8 cellular contexts compared by ENCODE assay signal in genomic region chr20:36465109-36466080, GRCh38.
DNase-seq lines count a peak whose midpoint lies in the region; ATAC-seq and TF ChIP-seq lines count a peak whose summit lies in the region.

No MANE protein-coding gene starts in this region.

- peak overlapping the region; percentile 66 to 95 (median 90) for H3K27ac ChIP-seq in esophagus squamous epithelium

- peak in 1 of 4 donors; percentile 21 for TF ChIP-seq POLR2A in esophagus squamous epithelium (IDR thresholded peaks at IDR 0.05)

- peaks cover 2% of the 10 kb centered on the region for H3K36me3 Mint-ChIP-seq in osteocyte (ENCODE audit: unreplicated experiment)

- intact Hi-C loops in esophagus squamous epithelium (cut with DNase I) = loop anchor here (10.0 kb wide), 1 partner anchor 79 kb away; the partner anchor contains the start of gene MYL9

- TF ChIP-seq CTCF in esophagus squamous epithelium (IDR thresholded peaks at IDR 0.05) (no peak), osteocyte (IDR thresholded peaks at IDR 0.05) (no peak)

- peaks cover 65 to 92% (median 69%) of the 10 kb centered on the region in 3 donors for H3K4me1 ChIP-seq in esophagus squamous epithelium

- no peaks in the 10 kb centered on the region for H3K27me3 ChIP-seq in esophagus squamous epithelium

- 43 to 45% methylated on average over 10 to 12 of the region's 12 CpGs for WGBS in esophagus squamous epithelium, 2 donors

- H3K4me3 ChIP-seq in esophagus squamous epithelium = peak overlapping the region in 1 of 4 donors; percentile 29

- no peaks in the 10 kb centered on the region for H3K36me3 ChIP-seq in esophagus squamous epithelium

- no peaks in the 10 kb centered on the region for H3K9me3 Mint-ChIP-seq in osteocyte (ENCODE audit: unreplicated experiment)

- peak overlapping the region; percentile 96 for H3K27ac Mint-ChIP-seq in osteocyte (ENCODE audit: unreplicated experiment)

- H3K4me3 Mint-ChIP-seq in osteocyte (ENCODE audit: unreplicated experiment) = peak overlapping the region; percentile 53

- peak; percentile 95 for DNase-seq in ELF-1 (ENCODE audit: low read depth, low spot score)
- DNase-seq in NCI-H2196 (lab: John Stamatoyannopoulos, UW; ENCODE audit: unreplicated experiment) = peak; percentile 51
- peak; percentile 46 for DNase-seq in activated T-cell treated with anti-CD3 and anti-CD28 coated beads for 48 hours (ENCODE audit: low read depth)
- no peak for DNase-seq in esophagus squamous epithelium (lab: John Stamatoyannopoulos, UW)
- peak; percentile 87 for DNase-seq in osteocyte (ENCODE audit: extremely low spot score, unreplicated experiment)
- DNase-seq in NCI-H1105 (lab: John Stamatoyannopoulos, UW) = no peak
- no peak for DNase-seq in NOMO-1 treated with DMSO at 0.1 percent for 48 hours (lab: John Stamatoyannopoulos, UW; ENCODE audit: unreplicated experiment)

- no peaks in the 10 kb centered on the region for H3K9me3 ChIP-seq in esophagus squamous epithelium

- H3K4me1 Mint-ChIP-seq in osteocyte (ENCODE audit: unreplicated experiment) = peaks cover 78% of the 10 kb centered on the region

- no peaks in the 10 kb centered on the region for H3K27me3 Mint-ChIP-seq in osteocyte (ENCODE audit: unreplicated experiment)

- ATAC-seq in GM21360 (IDR thresholded peaks at IDR 0.05; ENCODE audit: unreplicated experiment) = no peak

Comparison
In these comparisons a context has a peak if more than half of its experiments do, and no peak if none do; other contexts are left out.
1. DNase-seq: peak in ELF-1 (single experiment), NCI-H2196 (single experiment), activated T-cell treated with anti-CD3 and anti-CD28 coated beads for 48 hours (single experiment) and osteocyte (single experiment); none in esophagus squamous epithelium (single experiment), NCI-H1105 (single experiment) and NOMO-1 treated with DMSO at 0.1 percent for 48 hours (single experiment).